In genomic region chr1:54604572-54605370, GRCh38 we compare ENCODE assay signal across 11 cellular contexts.
A peak's percentile ranks its signal among the peaks of the same experiment; 100 is the strongest.
DNase-seq lines count a peak whose midpoint lies in the region; ATAC-seq and TF ChIP-seq lines count a peak whose summit lies in the region.
"Had no signal": no experiment of that assay in that cellular context is flagged by ENCODE, and none has a peak within 500 bp of the region (broad histone marks: within the 10 kb centered on the region; RNA-seq: fewer than 3 reads in every experiment).

No MANE protein-coding gene starts in this region.

- peak; percentile 75 for DNase-seq in UCSD-AML1 (lab: John Stamatoyannopoulos, UW; ENCODE audit: unreplicated experiment)
- peak; percentile 65 for DNase-seq in epithelial cell of esophagus (ENCODE audit: low read depth)
- DNase-seq in WERI-Rb-1 = no peak
- DNase-seq in hepatic stellate cell (ENCODE audit: low spot score) = no peak
- DNase-seq: DMS79 treated with DMSO at 0.1 percent for 48 hours, natural killer cell, OCI-M1 had no signal

- no peaks in the 10 kb centered on the region for H3K27me3 ChIP-seq in BLaER1 treated with 17β-estradiol and CSF1 and Interleukin-3, amounts not matched to agents 10 nM and 100 nM
- H3K27me3 ChIP-seq in WERI-Rb-1 (ENCODE audit: insufficient read depth, low read depth, severe bottlenecking) = no peaks in the 10 kb centered on the region

- peaks cover 12 to 43% (median 39%) of the 10 kb centered on the region in 10 experiments for H3K4me1 ChIP-seq in BLaER1 treated with 17β-estradiol and CSF1 and Interleukin-3, amounts not matched to agents 10 nM and 100 nM

- ATAC-seq in HG03432 (IDR thresholded peaks at IDR 0.05; ENCODE audit: unreplicated experiment) (peak; percentile 67), HG03135 (IDR thresholded peaks at IDR 0.05; ENCODE audit: unreplicated experiment) (no peak), GM21576 (IDR thresholded peaks at IDR 0.05; ENCODE audit: unreplicated experiment) (no peak)

- TF ChIP-seq CTCF in epithelial cell of esophagus (IDR thresholded peaks at IDR 0.05; ENCODE audit: insufficient read depth, low read depth, low read length, missing control alignments) (no peak), WERI-Rb-1 (IDR thresholded peaks at IDR 0.05; ENCODE audit: low read depth, low read length) (no peak)

- peaks cover 0 to 11% (median 0%) of the 10 kb centered on the region in 11 experiments; a peak in 2 of 22 replicates for H4K20me1 ChIP-seq in BLaER1 treated with 17β-estradiol and CSF1 and Interleukin-3, amounts not matched to agents 10 nM and 100 nM

- no peak overlapping the region for H3K4me3 ChIP-seq in BLaER1 treated with 17β-estradiol and CSF1 and Interleukin-3, amounts not matched to agents 10 nM and 100 nM
- H3K4me3 ChIP-seq in epithelial cell of esophagus (ENCODE audit: low read length) (no peak overlapping the region), WERI-Rb-1 (ENCODE audit: low read depth, low read length) (no peak overlapping the region)

- peak overlapping the region in 8 of 11 experiments; percentile 23 to 69 (median 54); a peak in 15 of 22 replicates for H3K27ac ChIP-seq in BLaER1 treated with 17β-estradiol and CSF1 and Interleukin-3, amounts not matched to agents 10 nM and 100 nM
- H3K27ac ChIP-seq in WERI-Rb-1 = no peak overlapping the region

- no peaks in the 10 kb centered on the region for H3K9me3 ChIP-seq in BLaER1 treated with 17β-estradiol and CSF1 and Interleukin-3, amounts not matched to agents 10 nM and 100 nM (replicated peaks in 1 of 11)
- no peaks in the 10 kb centered on the region for H3K9me3 ChIP-seq in WERI-Rb-1 (ENCODE audit: severe bottlenecking)

- peak overlapping the region in 5 of 11 experiments; percentile 4 to 47 (median 33); a peak in 7 of 22 replicates for H3K9ac ChIP-seq in BLaER1 treated with 17β-estradiol and CSF1 and Interleukin-3, amounts not matched to agents 10 nM and 100 nM

- H3K36me3 ChIP-seq in BLaER1 treated with 17β-estradiol and CSF1 and Interleukin-3, amounts not matched to agents 10 nM and 100 nM = peaks cover 0 to 61% (median 0%) of the 10 kb centered on the region in 11 experiments; a peak in 4 of 22 replicates
- H3K36me3 ChIP-seq in WERI-Rb-1 = no peaks in the 10 kb centered on the region; the same call in 1 of the 2 replicates

- peak overlapping the region; percentile 44 to 70 (median 61) for H3K4me2 ChIP-seq in BLaER1 treated with 17β-estradiol and CSF1 and Interleukin-3, amounts not matched to agents 10 nM and 100 nM

Comparison
In these comparisons a context has a peak if more than half of its experiments do, and no peak if none do; other contexts are left out.
1. DNase-seq: peak in UCSD-AML1 (single experiment) and epithelial cell of esophagus (single experiment); none in WERI-Rb-1 (single experiment) and hepatic stellate cell (single experiment).